ENCODE assay signal across 8 cellular contexts in genomic region chr11:108664730-108665525, GRCh38. TPM values are rescaled to one million over a fixed set of nuclear protein-coding genes. Genes with fewer than 3 reads are reported as not detected.
DNase-seq lines count a peak whose midpoint lies in the region; ATAC-seq, FAIRE-seq and TF ChIP-seq lines count a peak whose summit lies in the region.

DDX10 (plus strand) TSS chr11:108665069; CDS start chr11:108665154, 85 bp downstream.

- TF ChIP-seq CTCF in AG04449 (IDR thresholded peaks at IDR 0.05; ENCODE audit: insufficient read depth, low read length, missing control alignments) (peak; percentile 21), WERI-Rb-1 (IDR thresholded peaks at IDR 0.05; ENCODE audit: low read depth, low read length) (0 out of 2 replicates have a peak, but pooled peaks have one; percentile 18), mammary epithelial cell (conservative IDR thresholded peaks at IDR 0.05 in 1 of 2, IDR thresholded peaks at IDR 0.05 in 1 of 2; ENCODE audit: extremely low read depth in 1 of 2, insufficient read depth in 1 of 2, low read depth in 1 of 2, low read length in 2 of 2) (peak; percentile 7 to 39)

- H3K27me3 ChIP-seq in WERI-Rb-1 (ENCODE audit: insufficient read depth, low read depth, severe bottlenecking) = no peaks in the 10 kb centered on the region
- no peaks in the 10 kb centered on the region for H3K27me3 ChIP-seq in mammary epithelial cell (ENCODE audit: insufficient read depth, low read length)
- no peaks in the 10 kb centered on the region for H3K27me3 ChIP-seq in small intestine (ENCODE audit: control insufficient read depth in 2 of 2, insufficient read depth in 2 of 2, low read length in 2 of 2)

- H2AFZ ChIP-seq in mammary epithelial cell (ENCODE audit: low read depth, low read length) = peak within 1 kb of the TSS; percentile 88

- ATAC-seq in GM18873 (IDR thresholded peaks at IDR 0.05; ENCODE audit: low FRiP score, unreplicated experiment) = peak; percentile 75
- ATAC-seq in HG03139 (IDR thresholded peaks at IDR 0.05; ENCODE audit: unreplicated experiment) = peak; percentile 76

- FAIRE-seq in small intestine (lab: Jason Lieb, UNC) = peak; percentile 81

- dilution Hi-C loops in mammary epithelial cell (cut with HindIII; ENCODE audit: low sequenced_read_pairs) = no loop called here

- H3K27ac ChIP-seq in WERI-Rb-1 (peak within 1 kb of the TSS; percentile 52), mammary epithelial cell (ENCODE audit: insufficient read depth, low read depth, low read length) (peak within 1 kb of the TSS; percentile 52), small intestine (ENCODE audit: low read depth in 1 of 2, low read length in 1 of 2) (peak within 1 kb of the TSS; percentile 4 to 24)

- peak within 1 kb of the TSS; percentile 81 for H3K4me2 ChIP-seq in mammary epithelial cell (ENCODE audit: insufficient read depth, low read depth, low read length)

- CTCF ChIA-PET in AG04449 (lab: Yijun Ruan, JAX) = interaction anchor here (0.6 to 3.2 kb wide), 7 partner anchors 11 to 1273 kb away, joined by 3 to 14 read pairs (median 4); partner anchors contain the start of gene ATM
- CTCF ChIA-PET in mammary epithelial cell (lab: Charles Lee; ENCODE audit: low non-redundant PET) = no interaction called here

- in situ Hi-C loops in mammary epithelial cell (cut with MboI; ENCODE audit: low sequenced_read_pairs in 2 of 2) = loop anchor here (25.0 kb wide), 2 partner anchors 453 to 553 kb away; partner anchors contain the start of genes ATM (in 2 of the 2), NPAT (in 2 of the 2) and ACAT1 (in 1 of the 2)

- no peaks in the 10 kb centered on the region for H3K9me3 ChIP-seq in WERI-Rb-1 (ENCODE audit: severe bottlenecking)
- no peaks in the 10 kb centered on the region for H3K9me3 ChIP-seq in mammary epithelial cell (replicated peaks; ENCODE audit: insufficient read depth, low read length)
- no peaks in the 10 kb centered on the region for H3K9me3 ChIP-seq in small intestine (ENCODE audit: control insufficient read depth, low read depth)

- peak within 1 kb of the TSS; percentile 78 for H3K9ac ChIP-seq in mammary epithelial cell (ENCODE audit: insufficient read depth, low read length)

- TSS peak; percentile 71 for BruUV-seq in mammary epithelial cell (replicated peaks; lab: Mats Ljungman, UMichigan)

- POLR2A ChIA-PET in AG04449 (lab: Yijun Ruan, JAX) = interaction anchor here (0.6 to 0.9 kb wide), 2 partner anchors 197 to 446 kb away, joined by 3 read pairs; partner anchors contain the start of gene C11orf65

- H3K4me1 ChIP-seq in mammary epithelial cell (ENCODE audit: insufficient read depth, low read length) (peaks cover 11% of the 10 kb centered on the region), small intestine (ENCODE audit: control insufficient read depth in 2 of 2, insufficient read depth in 1 of 2, low read depth in 1 of 2, low read length in 1 of 2) (peaks cover 4 to 11% of the 10 kb centered on the region in 2 donors)

- intact Hi-C loops in mammary epithelial cell (cut with micrococcal nuclease) = no loop called here

- peaks cover 50% of the 10 kb centered on the region for H3K79me2 ChIP-seq in mammary epithelial cell (ENCODE audit: insufficient read depth, low read length)

- peak within 1 kb of the TSS; percentile 79 for H3K4me3 ChIP-seq in AG04449 (ENCODE audit: low read depth, low read length)
- peak within 1 kb of the TSS; percentile 59 for H3K4me3 ChIP-seq in WERI-Rb-1 (ENCODE audit: low read depth, low read length)
- peak within 1 kb of the TSS; percentile 74 to 90 (median 76) for H3K4me3 ChIP-seq in mammary epithelial cell (replicated peaks in 1 of 3; ENCODE audit: insufficient read depth in 1 of 3, low read depth in 2 of 3, low read length in 3 of 3)
- H3K4me3 ChIP-seq in small intestine (ENCODE audit: low read depth in 1 of 2, low read length in 2 of 2) = peak within 1 kb of the TSS; percentile 64 to 81

- 0% methylated on average over 36 of the region's 61 CpGs for WGBS in mammary epithelial cell (ENCODE audit: low coverage, missing lambda C conversion rate)
- WGBS in small intestine, 3 donors = 0 to 1% (median 0%) methylated on average over 61 of the region's 61 CpGs

- DNase-seq in AG04449 (ENCODE audit: low read depth, low spot score) (peak; percentile 82), NCI-H2227 (lab: John Stamatoyannopoulos, UW; ENCODE audit: unreplicated experiment) (peak; percentile 98), WERI-Rb-1 (peak; percentile 98), mammary epithelial cell (peak; percentile 97), iPS-NIHi11 (ENCODE audit: low spot score) (peak; percentile 98), small intestine (peak; percentile 99)

- peaks cover 11% of the 10 kb centered on the region for H3K36me3 ChIP-seq in WERI-Rb-1
- peaks cover 2% of the 10 kb centered on the region for H3K36me3 ChIP-seq in mammary epithelial cell (ENCODE audit: insufficient read depth, low read length)
- H3K36me3 ChIP-seq in small intestine (ENCODE audit: control insufficient read depth in 2 of 2, insufficient read depth in 2 of 2, low read length in 2 of 2) = no peaks in the 10 kb centered on the region

- H4K20me1 ChIP-seq in mammary epithelial cell (ENCODE audit: insufficient read depth, low read length) = no peaks in the 10 kb centered on the region

RNA-seq across cellular contexts. Expression of gene DDX10, which starts in this region (rescaled TPM):
- total RNA-seq in mammary epithelial cell = 10 to 100 TPM; 12.8 to 32.1 TPM
- 24.1 TPM for polyA plus RNA-seq in mammary epithelial cell
- 16.8 TPM for polyA minus RNA-seq in mammary epithelial cell
- 10 to 100 TPM in 1 of 3 donors, 1 to 10 TPM in 2; 7.3 to 22.0 (median 8.5) TPM for polyA plus RNA-seq in small intestine

Comparison
In these comparisons a context has a peak if more than half of its experiments do, and no peak if none do; other contexts are left out.
1. Peak in every context shown above with its lines: DNase-seq, ATAC-seq, H3K4me3 ChIP-seq and H3K27ac ChIP-seq.